18 cellular contexts compared by ENCODE assay signal in the genomic region with DNA sequence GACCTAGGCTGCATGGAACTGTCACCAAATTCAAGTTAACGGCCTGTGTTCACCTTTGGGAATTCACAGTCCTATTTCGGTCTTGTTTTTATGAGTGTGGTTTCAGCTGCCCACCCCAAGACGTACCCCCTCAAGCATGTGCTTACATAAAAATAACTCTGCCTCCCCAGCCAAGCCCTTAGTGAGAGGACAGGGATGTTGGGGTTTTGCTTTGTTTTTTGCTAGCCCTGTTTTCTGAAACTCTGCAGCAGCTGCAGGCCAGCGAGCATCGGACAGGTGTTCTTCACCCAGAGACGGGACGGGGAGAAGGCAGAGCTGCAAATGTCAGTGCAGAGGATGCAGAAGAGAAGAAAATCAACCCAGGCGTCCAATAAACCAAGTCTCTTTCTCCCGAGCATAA. TPM values are rescaled to one million over a fixed set of nuclear protein-coding genes. Genes with fewer than 3 reads are reported as not detected.
DNase-seq lines count a peak whose midpoint lies in the region; TF ChIP-seq lines count a peak whose summit lies in the region.
"Had no signal": no experiment of that assay in that cellular context is flagged by ENCODE, and none has a peak within 500 bp of the region (broad histone marks: within the 10 kb centered on the region; RNA-seq: fewer than 3 reads in every experiment).

No MANE protein-coding gene starts in this region.

- H3K4me2 ChIP-seq in MM.1S (ENCODE audit: low read depth, low read length), result peak overlapping the region; percentile 57
- H3K4me2 ChIP-seq in Karpas-422 (ENCODE audit: low read depth, low read length, poor library complexity, severe bottlenecking), result no peak overlapping the region

- H3K79me2 ChIP-seq in MM.1S (ENCODE audit: low read length), result peaks cover 93% of the 10 kb centered on the region
- no peaks in the 10 kb centered on the region for H3K79me2 ChIP-seq in Karpas-422 (ENCODE audit: low read length)

- H3K9me3 Mint-ChIP-seq in endothelial cell (ENCODE audit: unreplicated experiment) (no peaks in the 10 kb centered on the region), nephron (no peaks in the 10 kb centered on the region)
- H3K9me3 Mint-ChIP-seq: H9 had no signal

- DNase-seq in MM.1S (peak; percentile 89), endothelial cell (ENCODE audit: low spot score) (no peak), transverse colon (peak; percentile 48), Karpas-422 (no peak), esophagus squamous epithelium (lab: John Stamatoyannopoulos, UW) (no peak), retina (no peak)
- DNase-seq in activated CD4-positive, alpha-beta T cell treated with anti-CD3 and anti-CD28 coated beads for 48 hours, result no peak
- DNase-seq: DMS 273 treated with DMSO at 0.1 percent for 48 hours, H9, IMR-90, NCI-H1105, NCI-H187 treated with DMSO at 0.1 percent for 48 hours, NCI-H2171, NCI-H446 treated with DMSO at 0.1 percent for 48 hours, NCI-H748 treated with DMSO at 0.1 percent for 48 hours, SIG-M5 had no signal

- H3K9me2 ChIP-seq in MM.1S (replicated peaks; ENCODE audit: insufficient read depth, low read length) (no peaks in the 10 kb centered on the region), Karpas-422 (replicated peaks; ENCODE audit: insufficient read depth, low read length) (no peaks in the 10 kb centered on the region)

- 67% methylated on average over 9 of the region's 9 CpGs; no CpG with 5 or more reads in 1 of the 2 donors for WGBS in transverse colon (ENCODE audit: low coverage in 1 of 2), 2 donors
- 82 to 85% methylated on average over 9 of the region's 9 CpGs for WGBS in esophagus squamous epithelium, 2 donors

- H3F3A ChIP-seq in MM.1S (ENCODE audit: insufficient read depth, low read length), result peaks cover 88% of the 10 kb centered on the region

- H3K9ac ChIP-seq in MM.1S (ENCODE audit: low read length), result peak overlapping the region; percentile 41
- no peak overlapping the region for H3K9ac ChIP-seq in Karpas-422 (ENCODE audit: low read length)

- H4K20me1 ChIP-seq in MM.1S (ENCODE audit: insufficient read depth, low read length) (no peaks in the 10 kb centered on the region), Karpas-422 (ENCODE audit: insufficient read depth, low read depth, low read length) (no peaks in the 10 kb centered on the region)

- H3K4me3 Mint-ChIP-seq in endothelial cell (ENCODE audit: unreplicated experiment) (peak overlapping the region; percentile 47), nephron (peak overlapping the region in 2 of 3 experiments; percentile 8 to 16)
- H3K4me3 Mint-ChIP-seq: H9 had no signal

- no peak for TF ChIP-seq CTCF in MM.1S (IDR thresholded peaks at IDR 0.05; ENCODE audit: low read length)
- TF ChIP-seq CTCF in endothelial cell (IDR thresholded peaks at IDR 0.05; ENCODE audit: unreplicated experiment), result no peak
- TF ChIP-seq CTCF in nephron (IDR thresholded peaks at IDR 0.05; ENCODE audit: unreplicated experiment in 3 of 3), result no peak
- no peak for TF ChIP-seq CTCF in transverse colon (IDR thresholded peaks at IDR 0.05)
- no peak for TF ChIP-seq CTCF in esophagus squamous epithelium (IDR thresholded peaks at IDR 0.05)

- no peaks in the 10 kb centered on the region; the same call in 1 of the 2 replicates for H3K36me3 ChIP-seq in MM.1S (replicated peaks; ENCODE audit: insufficient read depth, low read length)
- no peaks in the 10 kb centered on the region for H3K36me3 ChIP-seq in transverse colon
- no peaks in the 10 kb centered on the region for H3K36me3 ChIP-seq in Karpas-422 (ENCODE audit: insufficient read depth, low read length)
- no peaks in the 10 kb centered on the region for H3K36me3 ChIP-seq in esophagus squamous epithelium

- H3K4me1 ChIP-seq in MM.1S (ENCODE audit: low read length) (peaks cover 95% of the 10 kb centered on the region), transverse colon (peaks cover 10 to 38% (median 22%) of the 10 kb centered on the region in 4 donors), Karpas-422 (ENCODE audit: low read length) (no peaks in the 10 kb centered on the region), esophagus squamous epithelium (peaks cover 3 to 82% (median 21%) of the 10 kb centered on the region in 3 donors)

- H2AFZ ChIP-seq in MM.1S (ENCODE audit: low read length), result no peak overlapping the region
- no peak overlapping the region for H2AFZ ChIP-seq in Karpas-422 (ENCODE audit: low read length)

- peaks cover 9% of the 10 kb centered on the region for H3K36me3 Mint-ChIP-seq in endothelial cell (ENCODE audit: low read depth, unreplicated experiment)
- peaks cover 9% of the 10 kb centered on the region for H3K36me3 Mint-ChIP-seq in nephron (ENCODE audit: low read depth)

- H3K27me3 Mint-ChIP-seq in endothelial cell (ENCODE audit: unreplicated experiment) (peaks cover 5% of the 10 kb centered on the region), nephron (ENCODE audit: low read depth) (peaks cover 4% of the 10 kb centered on the region)

- peak overlapping the region; percentile 92 for H3K27ac ChIP-seq in MM.1S (ENCODE audit: low read length)
- H3K27ac ChIP-seq in transverse colon, result peak overlapping the region; percentile 10 to 70 (median 40)
- H3K27ac ChIP-seq in Karpas-422 (ENCODE audit: low read length), result no peak overlapping the region
- peak overlapping the region in 1 of 4 donors; percentile 21 for H3K27ac ChIP-seq in esophagus squamous epithelium

- H3K4me3 ChIP-seq in MM.1S (ENCODE audit: low read length) (peak overlapping the region; percentile 2; the same call in 1 of the 2 replicates), transverse colon (no peak overlapping the region), Karpas-422 (ENCODE audit: low read length) (no peak overlapping the region), esophagus squamous epithelium (no peak overlapping the region)

- intact Hi-C loops in transverse colon (cut with DNase I; ENCODE audit: low total_unique reads), result no loop called here
- intact Hi-C loops in esophagus squamous epithelium (cut with DNase I), result no loop called here

- H3K27me3 ChIP-seq in MM.1S (replicated peaks; ENCODE audit: insufficient read depth, low read length) (no peaks in the 10 kb centered on the region), transverse colon (no peaks in the 10 kb centered on the region), Karpas-422 (ENCODE audit: low read length) (no peaks in the 10 kb centered on the region), esophagus squamous epithelium (no peaks in the 10 kb centered on the region)

- TF ChIP-seq POLR2A in transverse colon (IDR thresholded peaks at IDR 0.05), result no peak
- TF ChIP-seq POLR2A in esophagus squamous epithelium (IDR thresholded peaks at IDR 0.05), result no peak

- H3K4me1 Mint-ChIP-seq in endothelial cell (ENCODE audit: unreplicated experiment), result peaks cover 54% of the 10 kb centered on the region
- H3K4me1 Mint-ChIP-seq in nephron, result peaks cover 77% of the 10 kb centered on the region

- H3K27ac Mint-ChIP-seq in endothelial cell (ENCODE audit: unreplicated experiment) (no peak overlapping the region), nephron (peak overlapping the region; percentile 25 to 68 (median 58))

- no peak for TF ChIP-seq EP300 in transverse colon (IDR thresholded peaks at IDR 0.05; ENCODE audit: low read depth)

- H3K9me3 ChIP-seq in MM.1S (replicated peaks; ENCODE audit: insufficient read depth, low read length), result no peaks in the 10 kb centered on the region
- no peaks in the 10 kb centered on the region for H3K9me3 ChIP-seq in transverse colon
- no peaks in the 10 kb centered on the region for H3K9me3 ChIP-seq in Karpas-422 (ENCODE audit: low read length)
- no peaks in the 10 kb centered on the region for H3K9me3 ChIP-seq in esophagus squamous epithelium

- in situ Hi-C loops in transverse colon (cut with MboI; ENCODE audit: low pct_ligation_motif_present in 1 of 4, low pct_unique_long_range_greater_than_20kb in 1 of 4, low sequenced_read_pairs in 3 of 4), result no loop called here

RNA-seq across cellular contexts. Expression of a gene that starts 13.5 kb away (rescaled TPM):
- total RNA-seq in endothelial cell (ENCODE audit: unreplicated experiment) (148 TPM), transverse colon (10 to 100 TPM in 3 of 4 donors, 1 to 10 TPM in 1; 10.0 to 25.4 (median 16.0) TPM), esophagus squamous epithelium (10 to 100 TPM in 2 of 4 donors, 1 to 10 TPM in 2; 4.0 to 23.0 (median 13.8) TPM)
- total RNA-seq in Karpas-422 (2014; rRNA removed; shearing (Covaris generic); ENCODE audit: low replicate concordance), result 0.07 TPM in 1 of 2 replicates, not detected in the other
- total RNA-seq: HT-29 had no signal

Comparison
In these comparisons a context has a peak if more than half of its experiments do, and no peak if none do; other contexts are left out.
1. DNase-seq: peak in MM.1S (single experiment) and transverse colon (single experiment); none in endothelial cell (single experiment), activated CD4-positive, alpha-beta T cell treated with anti-CD3 and anti-CD28 coated beads for 48 hours (single experiment), Karpas-422 (single experiment), esophagus squamous epithelium (single experiment) and retina (single experiment).